ENCODE assay signal across 9 cellular contexts in genomic region chr1:234977891-234978396, GRCh38.
DNase-seq lines count a peak whose midpoint lies in the region; ATAC-seq, FAIRE-seq and TF ChIP-seq lines count a peak whose summit lies in the region.
"Had no signal": no experiment of that assay in that cellular context is flagged by ENCODE, and none has a peak within 500 bp of the region (broad histone marks: within the 10 kb centered on the region; RNA-seq: fewer than 3 reads in every experiment).

No MANE protein-coding gene starts in this region.

- H4K8ac ChIP-seq in neuronal stem cell (ENCODE audit: low read depth, low read length): no peak overlapping the region

- H2BK15ac ChIP-seq in neuronal stem cell (ENCODE audit: low read length): no peak overlapping the region

- no peak overlapping the region for H2BK5ac ChIP-seq in neuronal stem cell (ENCODE audit: low read length)

- H3K4me2 ChIP-seq in K562 (ENCODE audit: insufficient read depth, low read length) (no peak overlapping the region), neuronal stem cell (ENCODE audit: insufficient read depth, low read length, poor library complexity, severe bottlenecking) (no peak overlapping the region)

- no peaks in the 10 kb centered on the region for H3K9me1 ChIP-seq in K562 (ENCODE audit: control insufficient read depth, insufficient read depth, low read length)

- H3K9ac ChIP-seq in K562 (ENCODE audit: insufficient read depth in 1 of 2, low read depth in 2 of 2, low read length in 2 of 2) (0 out of 4 replicates have a peak overlapping the region, but pooled peaks of 1 of the 2 experiments have one; percentile 33), neuronal stem cell (ENCODE audit: low read depth, low read length, poor library complexity) (no peak overlapping the region)

- H3K4me3 ChIP-seq in K562 (no peak overlapping the region), neuronal stem cell (ENCODE audit: low read length in 2 of 2) (no peak overlapping the region), H7 (ENCODE audit: insufficient read depth, low read depth, low read length) (no peak overlapping the region)

- no peak overlapping the region for H4K91ac ChIP-seq in neuronal stem cell (ENCODE audit: low read depth, low read length, poor library complexity)

- H3K18ac ChIP-seq in neuronal stem cell (ENCODE audit: low read length): peak overlapping the region; percentile 13

- no TSS peak for BruUV-seq in K562 (replicated peaks; lab: Mats Ljungman, UMichigan)

- no peak overlapping the region for H2BK12ac ChIP-seq in neuronal stem cell (ENCODE audit: low read length)

- CTCF ChIA-PET in K562 (lab: Yijun Ruan, JAX; ENCODE audit: low intra/inter-chr PET ratio): no interaction called here

- H3K79me2 ChIP-seq in K562 (ENCODE audit: control insufficient read depth, insufficient read depth, low read length): no peaks in the 10 kb centered on the region

- 76% methylated on average over 7 of the region's 7 CpGs for WGBS in K562 (ENCODE audit: insufficient coverage, low coverage, missing lambda C conversion rate)
- whole genome bisulfite sequencing in neuronal stem cell (ENCODE audit: extremely low coverage in 2 of 2, insufficient read length in 2 of 2, insufficient replicate concordance in 1 of 2), 2 donors: no CpG with 5 or more reads among the region's 7 CpGs

- no peak overlapping the region for H2AFZ ChIP-seq in K562 (ENCODE audit: low read depth, low read length)
- H2AFZ ChIP-seq in neuronal stem cell (ENCODE audit: low read length): no peak overlapping the region

- H3K4me1 ChIP-seq in K562 (replicated peaks in 1 of 2; ENCODE audit: control insufficient read depth in 2 of 2, insufficient read depth in 2 of 2, low read length in 2 of 2): peaks cover 52 to 92% of the 10 kb centered on the region in 2 experiments
- H3K4me1 ChIP-seq in neuronal stem cell (ENCODE audit: control insufficient read depth in 2 of 2, insufficient read depth in 1 of 2, low read depth in 1 of 2, low read length in 2 of 2): peaks cover 16 to 42% of the 10 kb centered on the region in 2 donors

- peak overlapping the region; percentile 3 for H3K14ac ChIP-seq in neuronal stem cell (ENCODE audit: low read length)

- no peak overlapping the region for H3K23ac ChIP-seq in neuronal stem cell (ENCODE audit: low read depth, low read length, poor library complexity)

- in situ Hi-C loops in K562 (cut with MboI): no loop called here

- 0 out of 4 replicates have a peak, but pooled peaks of 1 of the 2 experiments have one; percentile 15 for TF ChIP-seq RAD21 in K562 (CRISPR knock-in tag; conservative IDR thresholded peaks at IDR 0.05 in 1 of 2, IDR thresholded peaks at IDR 0.05 in 1 of 2)

- no peaks in the 10 kb centered on the region for H3K9me3 ChIP-seq in K562 (replicated peaks; ENCODE audit: control insufficient read depth, insufficient read depth, low read depth, low read length)
- no peaks in the 10 kb centered on the region for H3K9me3 ChIP-seq in neuronal stem cell (replicated peaks in 1 of 2; ENCODE audit: control insufficient read depth in 2 of 2, insufficient read depth in 1 of 2, low read depth in 1 of 2, low read length in 2 of 2)

- no peak for TF ChIP-seq EP300 in K562 (IDR thresholded peaks at IDR 0.05; ENCODE audit: low read length)

- POLR2A ChIA-PET in K562 (lab: Yijun Ruan, JAX): interaction anchor here (1.5 kb wide), 1 partner anchor 15 kb away, joined by 7 read pairs; no protein-coding TSS in a partner anchor

- H4K20me1 ChIP-seq in K562 (replicated peaks; ENCODE audit: control insufficient read depth, insufficient read depth, low read length): no peaks in the 10 kb centered on the region

- no peak overlapping the region for H3K4ac ChIP-seq in neuronal stem cell (ENCODE audit: low read length)

- intact Hi-C loops in K562 (cut with micrococcal nuclease): loop anchor here (5.0 kb wide), 3 partner anchors 104 to 481 kb away; no protein-coding TSS in a partner anchor

- no peak for FAIRE-seq in K562 (lab: Jason Lieb, UNC)

- peak; percentile 92 for DNase-seq in COLO668 (lab: John Stamatoyannopoulos, UW; ENCODE audit: unreplicated experiment)
- DNase-seq in NCI-H2171 (lab: John Stamatoyannopoulos, UW): peak; percentile 26
- no peak for DNase-seq in K562 (ENCODE audit: extremely low read depth in 1 of 4, low spot score in 3 of 4)
- no peak for DNase-seq in neuronal stem cell (ENCODE audit: low spot score)
- DNase-seq in H7: no peak
- DNase-seq: T1000 had no signal

- H3K27ac ChIP-seq in K562 (ENCODE audit: extremely low read depth, low read depth, low read length) (no peak overlapping the region; the same call in 2 of the 3 replicates), neuronal stem cell (replicated peaks; ENCODE audit: low read length) (no peak overlapping the region)

- no peak overlapping the region for H2AK5ac ChIP-seq in neuronal stem cell (ENCODE audit: low read depth, low read length)

- H3K79me1 ChIP-seq in neuronal stem cell (ENCODE audit: low read depth, low read length): no peaks in the 10 kb centered on the region

- ATAC-seq in K562 (no peak), HG02610 (IDR thresholded peaks at IDR 0.05; ENCODE audit: unreplicated experiment) (no peak), HG02759 (IDR thresholded peaks at IDR 0.05; ENCODE audit: unreplicated experiment) (no peak), GM21360 (IDR thresholded peaks at IDR 0.05; ENCODE audit: unreplicated experiment) (no peak)

- H3K27me3 ChIP-seq in K562 (ENCODE audit: control insufficient read depth in 2 of 2, insufficient read depth in 2 of 2, low read length in 2 of 2) (no peaks in the 10 kb centered on the region), neuronal stem cell (ENCODE audit: control insufficient read depth in 3 of 3, insufficient read depth in 3 of 3, low read depth in 1 of 3, low read length in 3 of 3) (no peaks in the 10 kb centered on the region), H7 (ENCODE audit: control insufficient read depth, insufficient read depth, low read length) (no peaks in the 10 kb centered on the region; the same call in 1 of the 2 replicates)

- no peak overlapping the region for H2BK120ac ChIP-seq in neuronal stem cell (ENCODE audit: low read depth, low read length)

- no peaks in the 10 kb centered on the region for H3K36me3 ChIP-seq in K562 (ENCODE audit: control insufficient read depth, insufficient read depth, low read length)
- H3K36me3 ChIP-seq in neuronal stem cell (replicated peaks in 1 of 2; ENCODE audit: control insufficient read depth in 2 of 2, insufficient read depth in 2 of 2, low read length in 2 of 2): no peaks in the 10 kb centered on the region
- H3K36me3 ChIP-seq in H7 (replicated peaks; ENCODE audit: control insufficient read depth, insufficient read depth, low read length): no peaks in the 10 kb centered on the region

- no peak for TF ChIP-seq CTCF in K562 (IDR thresholded peaks at IDR 0.05 in 2 of 3, conservative IDR thresholded peaks at IDR 0.05 in 1 of 3; ENCODE audit: insufficient read depth in 2 of 3, low read depth in 1 of 3, low read length in 3 of 3)

- TF ChIP-seq POLR2A in K562 (conservative IDR thresholded peaks at IDR 0.05): no peak

TF ChIP-seq in K562, 482 proteins besides CTCF, POLR2A, EP300 and RAD21:
- TF ChIP-seq SAFB (IDR thresholded peaks at IDR 0.05; ENCODE audit: borderline replicate concordance, low read depth, low read length) (no peak), FIP1L1 (IDR thresholded peaks at IDR 0.05; ENCODE audit: low read depth, low read length, poor library complexity, severe bottlenecking) (no peak), E2F8 (IDR thresholded peaks at IDR 0.05; ENCODE audit: low read depth, partially characterized antibody) (no peak), NFIC (IDR thresholded peaks at IDR 0.05) (peak; percentile 99), ELF1 (tag; IDR thresholded peaks at IDR 0.05) (0 out of 2 replicates have a peak, but pooled peaks have one; percentile 6), NFIX (CRISPR knock-in tag; IDR thresholded peaks at IDR 0.05; ENCODE audit: low read depth) (peak; percentile 98), PTRF (tag; IDR thresholded peaks at IDR 0.05) (no peak)
- TF ChIP-seq, protein P1, sequence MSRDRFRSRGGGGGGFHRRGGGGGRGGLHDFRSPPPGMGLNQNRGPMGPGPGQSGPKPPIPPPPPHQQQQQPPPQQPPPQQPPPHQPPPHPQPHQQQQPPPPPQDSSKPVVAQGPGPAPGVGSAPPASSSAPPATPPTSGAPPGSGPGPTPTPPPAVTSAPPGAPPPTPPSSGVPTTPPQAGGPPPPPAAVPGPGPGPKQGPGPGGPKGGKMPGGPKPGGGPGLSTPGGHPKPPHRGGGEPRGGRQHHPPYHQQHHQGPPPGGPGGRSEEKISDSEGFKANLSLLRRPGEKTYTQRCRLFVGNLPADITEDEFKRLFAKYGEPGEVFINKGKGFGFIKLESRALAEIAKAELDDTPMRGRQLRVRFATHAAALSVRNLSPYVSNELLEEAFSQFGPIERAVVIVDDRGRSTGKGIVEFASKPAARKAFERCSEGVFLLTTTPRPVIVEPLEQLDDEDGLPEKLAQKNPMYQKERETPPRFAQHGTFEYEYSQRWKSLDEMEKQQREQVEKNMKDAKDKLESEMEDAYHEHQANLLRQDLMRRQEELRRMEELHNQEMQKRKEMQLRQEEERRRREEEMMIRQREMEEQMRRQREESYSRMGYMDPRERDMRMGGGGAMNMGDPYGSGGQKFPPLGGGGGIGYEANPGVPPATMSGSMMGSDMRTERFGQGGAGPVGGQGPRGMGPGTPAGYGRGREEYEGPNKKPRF (IDR thresholded peaks at IDR 0.05; ENCODE audit: low read depth, low read length): no peak

Comparison
In these comparisons a context has a peak if more than half of its experiments do, and no peak if none do; other contexts are left out.
1. DNase-seq: peak in COLO668 (single experiment) and NCI-H2171 (single experiment); none in K562 (0 of 4), neuronal stem cell (single experiment) and H7 (single experiment).